Comparison of ENCODE assay signal across 8 cellular contexts in genomic region chr1:46547481-46548383, GRCh38. TPM values are rescaled to one million over a fixed set of nuclear protein-coding genes. Genes with fewer than 3 reads are reported as not detected.
DNase-seq lines count a peak whose midpoint lies in the region; ATAC-seq and TF ChIP-seq lines count a peak whose summit lies in the region.

No MANE protein-coding gene starts in this region.

- ATAC-seq in GM18873 (IDR thresholded peaks at IDR 0.05; ENCODE audit: low FRiP score, unreplicated experiment), result no peak

- H3K27ac Mint-ChIP-seq in T-helper 2 cell treated with Interferon-gamma antibody and Interleukin-4, amounts not matched to agents 5 μg/mL and 100 μg/mL, for 36 hours, result no peak overlapping the region

- H3K36me3 ChIP-seq in SK-N-MC (ENCODE audit: insufficient read depth, low read length), result no peaks in the 10 kb centered on the region

- no peaks in the 10 kb centered on the region for H3K36me3 Mint-ChIP-seq in T-helper 2 cell treated with Interferon-gamma antibody and Interleukin-4, amounts not matched to agents 5 μg/mL and 100 μg/mL, for 36 hours (ENCODE audit: low read depth)

- in situ Hi-C loops in Caki2 (cut with HindIII; ENCODE audit: low pct_unique_long_range_greater_than_20kb, low sequenced_read_pairs), result no loop called here

- H3K9me3 ChIP-seq in SK-N-MC (ENCODE audit: low read depth, low read length), result no peaks in the 10 kb centered on the region

- H3K9ac ChIP-seq in SK-N-MC (ENCODE audit: insufficient read length), result no peak overlapping the region

- H3K27ac ChIP-seq in SK-N-MC, result no peak overlapping the region

- H3K27me3 Mint-ChIP-seq in T-helper 2 cell treated with Interferon-gamma antibody and Interleukin-4, amounts not matched to agents 5 μg/mL and 100 μg/mL, for 36 hours (ENCODE audit: low read depth), result peaks cover 40% of the 10 kb centered on the region

- peak; percentile 41 for TF ChIP-seq CTCF in fibroblast of mammary gland (conservative IDR thresholded peaks at IDR 0.05; ENCODE audit: control insufficient read depth, insufficient read depth, low read depth, low read length)

- no peak overlapping the region for H3K4me3 ChIP-seq in SK-N-MC
- no peak overlapping the region for H3K4me3 ChIP-seq in fibroblast of mammary gland (ENCODE audit: control insufficient read depth, low read depth, low read length)

- H3K4me1 Mint-ChIP-seq in T-helper 2 cell treated with Interferon-gamma antibody and Interleukin-4, amounts not matched to agents 5 μg/mL and 100 μg/mL, for 36 hours (ENCODE audit: low read depth), result peaks cover 9% of the 10 kb centered on the region

- H3K9me3 Mint-ChIP-seq in T-helper 2 cell treated with Interferon-gamma antibody and Interleukin-4, amounts not matched to agents 5 μg/mL and 100 μg/mL, for 36 hours, result no peaks in the 10 kb centered on the region

- peak; percentile 22 for DNase-seq in Caki2 (ENCODE audit: low read depth)
- DNase-seq in HCEC 1CT, result peak; percentile 53
- DNase-seq in SK-N-MC (ENCODE audit: low read depth, low spot score), result peak; percentile 40
- DNase-seq in fibroblast of mammary gland (ENCODE audit: low read depth), result peak; percentile 67
- peak; percentile 29 for DNase-seq in retina
- no peak for DNase-seq in cortex of kidney (lab: John Stamatoyannopoulos, UW)
- no peak for DNase-seq in T-helper 2 cell treated with Interferon-gamma antibody and Interleukin-4, amounts not matched to agents 5 μg/mL and 100 μg/mL, for 36 hours (ENCODE audit: low spot score)

- no peak overlapping the region for H3K4me3 Mint-ChIP-seq in T-helper 2 cell treated with Interferon-gamma antibody and Interleukin-4, amounts not matched to agents 5 μg/mL and 100 μg/mL, for 36 hours

RNA-seq across cellular contexts. Expression of gene KNCN, which starts 3.7 kb away (rescaled TPM):
- total RNA-seq in Caki2 (2014; rRNA removed; shearing (Covaris generic); ENCODE audit: low replicate concordance), result not detected in 2 replicates

RNA-seq across cellular contexts. Expression of gene MKNK1, which starts 56.3 kb away (rescaled TPM):
- 25.7 and 37.5 TPM in 2 replicates for total RNA-seq in Caki2 (2014; rRNA removed; shearing (Covaris generic); ENCODE audit: low replicate concordance)

RNA-seq across cellular contexts. Expression of gene DMBX1, which starts 58.1 kb away (rescaled TPM):
- not detected in 2 replicates for total RNA-seq in Caki2 (2014; rRNA removed; shearing (Covaris generic); ENCODE audit: low replicate concordance)

Comparison
In these comparisons a context has a peak if more than half of its experiments do, and no peak if none do; other contexts are left out.
1. DNase-seq: peak in Caki2 (single experiment), HCEC 1CT (single experiment), SK-N-MC (single experiment), fibroblast of mammary gland (single experiment) and retina (single experiment); none in cortex of kidney (single experiment) and T-helper 2 cell treated with Interferon-gamma antibody and Interleukin-4, amounts not matched to agents 5 μg/mL and 100 μg/mL, for 36 hours (single experiment).